ENCODE assay signal across 9 cellular contexts in genomic region chr11:134069996-134070845, GRCh38. TPM values are rescaled to one million over a fixed set of nuclear protein-coding genes. Genes with fewer than 3 reads are reported as not detected.
DNase-seq lines count a peak whose midpoint lies in the region; ATAC-seq and TF ChIP-seq lines count a peak whose summit lies in the region.
"Had no signal": no experiment of that assay in that cellular context is flagged by ENCODE, and none has a peak within 500 bp of the region (broad histone marks: within the 10 kb centered on the region; RNA-seq: fewer than 3 reads in every experiment).

No MANE protein-coding gene starts in this region.

- DNase-seq in WERI-Rb-1 (no peak), left ventricle myocardium superior (no peak), UCSD-AML1 (lab: John Stamatoyannopoulos, UW; ENCODE audit: unreplicated experiment) (no peak)

- H3K9me3 ChIP-seq in HUES48 (ENCODE audit: control insufficient read depth, insufficient read depth, low read length) (no peaks in the 10 kb centered on the region), WERI-Rb-1 (ENCODE audit: severe bottlenecking) (no peaks in the 10 kb centered on the region), skeletal muscle satellite cell (replicated peaks; ENCODE audit: low read length) (no peaks in the 10 kb centered on the region)
- H3K9me3 ChIP-seq: SJSA1 had no signal

- H3K27me3 ChIP-seq in HUES48 (ENCODE audit: control insufficient read depth, insufficient read depth, low read length) (peaks cover 20% of the 10 kb centered on the region), WERI-Rb-1 (ENCODE audit: insufficient read depth, low read depth, severe bottlenecking) (no peaks in the 10 kb centered on the region), skeletal muscle satellite cell (ENCODE audit: control insufficient read depth, insufficient read depth, low read length) (peaks cover 16% of the 10 kb centered on the region)

- ATAC-seq in left ventricle myocardium superior (peak; percentile 31), GM21447 (IDR thresholded peaks at IDR 0.05; ENCODE audit: unreplicated experiment) (no peak), GM18858 (IDR thresholded peaks at IDR 0.05; ENCODE audit: unreplicated experiment) (no peak), GM21737 (IDR thresholded peaks at IDR 0.05; ENCODE audit: unreplicated experiment) (no peak)

- H3K9ac ChIP-seq in HUES48 (ENCODE audit: low read depth, low read length) (no peak overlapping the region), skeletal muscle satellite cell (ENCODE audit: low read depth, low read length) (peak overlapping the region; percentile 90)

- H3K4me1 ChIP-seq in HUES48 (ENCODE audit: control insufficient read depth, insufficient read depth, low read length) (peaks cover 19% of the 10 kb centered on the region), skeletal muscle satellite cell (ENCODE audit: control insufficient read depth, insufficient read depth, low read length) (peaks cover 38% of the 10 kb centered on the region)

- intact Hi-C loops in left ventricle myocardium superior (cut with micrococcal nuclease) = no loop called here

- H3K4me3 ChIP-seq in HUES48 (ENCODE audit: low read depth, low read length) (peak overlapping the region; percentile 79), WERI-Rb-1 (ENCODE audit: low read depth, low read length) (peak overlapping the region; percentile 53), skeletal muscle satellite cell (ENCODE audit: low read length) (peak overlapping the region; percentile 99)
- H3K4me3 ChIP-seq: SJSA1 had no signal

- peak overlapping the region; percentile 82 for H3K4me2 ChIP-seq in skeletal muscle satellite cell (ENCODE audit: low read length)

- no peak for TF ChIP-seq CTCF in WERI-Rb-1 (IDR thresholded peaks at IDR 0.05; ENCODE audit: low read depth, low read length)

- H3K27ac ChIP-seq in HUES48 (ENCODE audit: low read depth, low read length) = no peak overlapping the region
- H3K27ac ChIP-seq in WERI-Rb-1 = no peak overlapping the region
- H3K27ac ChIP-seq: SJSA1 had no signal

- H3K36me3 ChIP-seq in HUES48 (ENCODE audit: control insufficient read depth, insufficient read depth, low read length) (no peaks in the 10 kb centered on the region), WERI-Rb-1 (peaks cover 4% of the 10 kb centered on the region), skeletal muscle satellite cell (ENCODE audit: insufficient read depth, low read length) (no peaks in the 10 kb centered on the region)
- H3K36me3 ChIP-seq: SJSA1 had no signal

RNA-seq across cellular contexts. Expression of gene JAM3, which starts 1.3 kb away (rescaled TPM):
- 18.3 TPM for total RNA-seq in left ventricle myocardium superior
- 59.1 and 62.3 TPM in 2 replicates for total RNA-seq in skeletal muscle satellite cell (2012; rRNA removed)
